In the genomic region with DNA sequence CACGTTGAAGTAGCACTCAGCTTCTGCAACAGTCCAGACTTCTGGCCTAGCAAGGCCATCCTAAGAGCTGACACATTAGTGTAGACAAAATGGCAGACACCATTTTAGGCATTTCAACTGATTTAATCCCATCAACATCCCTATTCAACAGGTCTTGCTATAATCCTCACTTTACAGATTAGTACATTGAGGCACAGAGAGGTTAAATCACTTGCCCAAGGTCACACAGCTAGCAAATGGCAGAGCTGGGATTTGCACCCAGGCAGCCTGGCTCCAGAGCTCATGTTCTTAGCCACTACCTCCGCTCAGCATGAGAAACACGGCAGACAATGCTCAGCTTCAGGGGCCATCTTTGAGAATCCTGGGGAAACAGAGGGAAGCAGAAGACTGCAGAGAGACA, we compare ENCODE assay signal across 28 cellular contexts.
"Had no signal": no experiment of that assay in that cellular context is flagged by ENCODE, and none has a peak within 500 bp of the region (broad histone marks: within the 10 kb centered on the region; RNA-seq: fewer than 3 reads in every experiment).

No MANE protein-coding gene starts in this region.

- H3K27me3 Mint-ChIP-seq: dendritic cell treated with granulocyte-macrophage colony-stimulating factor and Interleukin-4, amounts not matched to agents 40 ng/mL and 50 ng/mL, for 4 days; effector memory CD8-positive, alpha-beta T cell; naive B cell had no signal

- H3K9me3 ChIP-seq: colonic mucosa, esophagus squamous epithelium, gastrocnemius medialis, left lung, lower lobe of right lung, mucosa of descending colon had no signal

- H3K27ac ChIP-seq: colonic mucosa, epithelial cell of prostate, esophagus squamous epithelium, gastrocnemius medialis, heart right ventricle, left lung, lower lobe of right lung had no signal

- H3K27ac Mint-ChIP-seq: dendritic cell treated with granulocyte-macrophage colony-stimulating factor and Interleukin-4, amounts not matched to agents 40 ng/mL and 50 ng/mL, for 4 days; effector memory CD8-positive, alpha-beta T cell; endodermal cell; mesothelial cell of epicardium had no signal

- H3K36me3 ChIP-seq: colonic mucosa, esophagus squamous epithelium, gastrocnemius medialis, heart right ventricle, left lung, lower lobe of right lung had no signal

- H3K4me3 Mint-ChIP-seq: dendritic cell treated with granulocyte-macrophage colony-stimulating factor and Interleukin-4, amounts not matched to agents 40 ng/mL and 50 ng/mL, for 4 days; effector memory CD8-positive, alpha-beta T cell; endodermal cell; mesothelial cell of epicardium; naive B cell had no signal

- ATAC-seq: effector memory CD8-positive, alpha-beta T cell; esophagus mucosa; gastrocnemius medialis; heart right ventricle; left cardiac atrium; left lung; left ventricle myocardium superior; lower lobe of right lung; mucosa of descending colon had no signal

- H3K4me3 ChIP-seq: colonic mucosa, esophagus squamous epithelium, gastrocnemius medialis, heart right ventricle, left lung, lower lobe of right lung, mucosa of descending colon had no signal

- DNase-seq: colonic mucosa; cortex of kidney; effector CD8-positive, alpha-beta T cell; effector memory CD8-positive, alpha-beta T cell; endodermal cell; erythroblast; esophagus squamous epithelium; foreskin fibroblast; foreskin melanocyte; gastrocnemius medialis; glutamatergic neuron; head of caudate nucleus; heart right ventricle; hippocampal formation; left cardiac atrium; left lung; left ventricle myocardium superior; lower lobe of right lung; mesenchymal stem cell; mucosa of descending colon; naive B cell had no signal

- H3K36me3 Mint-ChIP-seq: naive B cell had no signal

- H3K4me1 ChIP-seq: colonic mucosa, esophagus squamous epithelium, gastrocnemius medialis, heart right ventricle, left lung, lower lobe of right lung had no signal

- H3K27me3 ChIP-seq: colonic mucosa, esophagus squamous epithelium, gastrocnemius medialis, heart right ventricle, left lung had no signal

- FAIRE-seq: endometrium, islet of Langerhans, keratinocyte had no signal

- H3K4me1 Mint-ChIP-seq: naive B cell had no signal

- H3K9me3 Mint-ChIP-seq: dendritic cell treated with granulocyte-macrophage colony-stimulating factor and Interleukin-4, amounts not matched to agents 40 ng/mL and 50 ng/mL, for 4 days; effector memory CD8-positive, alpha-beta T cell; endodermal cell; naive B cell had no signal
